In genomic region chr16:30949655-30950515, GRCh38 we compare ENCODE assay signal across 1 cellular context.
TF ChIP-seq lines count a peak whose summit lies in the region.

No MANE protein-coding gene starts in this region.

TF ChIP-seq in K562, 482 proteins besides CTCF, POLR2A, EP300 and RAD21 (continued from another document and continues in another):
- TF ChIP-seq ZBTB40 (IDR thresholded peaks at IDR 0.05), result peak; percentile 71; the same call in 1 of the 2 replicates
- no peak for TF ChIP-seq ZBTB40 (CRISPR knock-in tag; IDR thresholded peaks at IDR 0.05)
- no peak for TF ChIP-seq ZNF280A (IDR thresholded peaks at IDR 0.05; ENCODE audit: low read depth, partially characterized antibody)
- no peak for TF ChIP-seq GABPB2 (CRISPR knock-in tag; conservative IDR thresholded peaks at IDR 0.05)
- no peak; the same call in 1 of the 2 replicates for TF ChIP-seq ZNF431 (CRISPR knock-in tag; IDR thresholded peaks at IDR 0.05)
- peak; percentile 77; the same call in 1 of the 2 replicates for TF ChIP-seq ATF7 (IDR thresholded peaks at IDR 0.05)
- no peak for TF ChIP-seq ZNF785 (CRISPR knock-in tag; IDR thresholded peaks at IDR 0.05)
- TF ChIP-seq CREBBP (IDR thresholded peaks at IDR 0.05; ENCODE audit: low read depth, low read length), result no peak
- TF ChIP-seq STAT5B (CRISPR knock-in tag; IDR thresholded peaks at IDR 0.05), result no peak
- peak; percentile 45; the same call in 1 of the 2 replicates for TF ChIP-seq ARID4B (CRISPR knock-in tag; IDR thresholded peaks at IDR 0.05)
- no peak for TF ChIP-seq ZBTB34 (CRISPR knock-in tag; IDR thresholded peaks at IDR 0.05)
- TF ChIP-seq NR2C1 (IDR thresholded peaks at IDR 0.05), result peak; percentile 68
- TF ChIP-seq NR2C1 (tag; IDR thresholded peaks at IDR 0.05), result peak; percentile 42
- TF ChIP-seq ZC3H4 (CRISPR knock-in tag; IDR thresholded peaks at IDR 0.05; ENCODE audit: borderline replicate concordance), result no peak
- TF ChIP-seq RBM14 (IDR thresholded peaks at IDR 0.05; ENCODE audit: borderline replicate concordance, insufficient read depth, low read depth, low read length), result no peak
- TF ChIP-seq RBM22 (IDR thresholded peaks at IDR 0.05; ENCODE audit: low read depth, low read length, poor library complexity, severe bottlenecking), result no peak
- peak; percentile 73 for TF ChIP-seq RBFOX2 (IDR thresholded peaks at IDR 0.05; ENCODE audit: low read depth, low read length)
- no peak for TF ChIP-seq ZNF609 (CRISPR knock-in tag; IDR thresholded peaks at IDR 0.05; ENCODE audit: borderline replicate concordance)
- no peak for TF ChIP-seq NONO (IDR thresholded peaks at IDR 0.05; ENCODE audit: low read depth in 2 of 2, low read length in 1 of 2)
- no peak for TF ChIP-seq HBP1 (CRISPR knock-in tag; IDR thresholded peaks at IDR 0.05)
- TF ChIP-seq MYNN (IDR thresholded peaks at IDR 0.05), result peak; percentile 56; the same call in 1 of the 2 replicates
- no peak for TF ChIP-seq MYNN (CRISPR knock-in tag; IDR thresholded peaks at IDR 0.05)
- no peak for TF ChIP-seq ESRRB (CRISPR knock-in tag; IDR thresholded peaks at IDR 0.05; ENCODE audit: borderline replicate concordance)
- TF ChIP-seq SLC30A9 (CRISPR knock-in tag; IDR thresholded peaks at IDR 0.05), result no peak
- peak; percentile 14 to 69; a peak in 3 of 4 replicates for TF ChIP-seq TRIM24 (IDR thresholded peaks at IDR 0.05)
- no peak for TF ChIP-seq ZNF253 (CRISPR knock-in tag; conservative IDR thresholded peaks at IDR 0.05)
- no peak for TF ChIP-seq MCM7 (IDR thresholded peaks at IDR 0.05)
- no peak for TF ChIP-seq KLF1 (tag; IDR thresholded peaks at IDR 0.05)
- no peak for TF ChIP-seq ZNF174 (CRISPR knock-in tag; IDR thresholded peaks at IDR 0.05)
